Comparison of ENCODE assay signal across 27 cellular contexts in the genomic region with DNA sequence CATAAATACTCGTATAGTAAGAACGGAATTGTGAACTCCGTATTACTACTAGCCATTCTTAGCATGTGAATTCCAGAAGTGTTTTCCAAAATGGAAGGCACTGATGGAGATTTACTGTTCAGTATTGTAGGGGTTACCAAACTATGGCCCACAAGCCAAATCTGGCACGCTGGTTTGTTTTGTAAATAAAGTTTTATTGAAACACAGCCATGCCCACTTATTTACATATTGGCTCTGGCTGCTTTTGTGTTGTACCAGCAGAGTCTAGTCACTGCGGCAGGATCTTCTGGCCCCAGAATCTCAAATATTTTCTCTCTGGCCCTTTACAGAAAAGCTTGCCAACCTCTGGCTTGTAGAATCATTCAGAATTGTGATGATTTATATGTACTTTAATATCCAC.
"Had no signal": no experiment of that assay in that cellular context is flagged by ENCODE, and none has a peak within 500 bp of the region (broad histone marks: within the 10 kb centered on the region; RNA-seq: fewer than 3 reads in every experiment).

No MANE protein-coding gene starts in this region.

- H3K4me3 ChIP-seq: left lung, lower lobe of right lung, psoas muscle, skin epidermis, suprapubic skin, thoracic aorta, tibial artery, upper lobe of right lung had no signal

- H3K4me1 ChIP-seq: lower lobe of right lung, parathyroid adenoma, psoas muscle, upper lobe of right lung had no signal

- ATAC-seq: left colon; left lung; lower lobe of right lung; psoas muscle; sciatic nerve; stimulated activated effector memory CD8-positive, alpha-beta T cell treated with anti-CD3 and anti-CD28 coated beads, Interleukin-12 subunit alpha, Interleukin-12 subunit beta, amount 100 ng/mL, for 72 hours; upper lobe of right lung had no signal

- H3K27ac ChIP-seq: left lung, lower lobe of right lung, parathyroid adenoma, psoas muscle, skin epidermis, suprapubic skin, thoracic aorta, tibial artery, upper lobe of right lung had no signal

- DNase-seq: hippocampal formation; immature natural killer cell; kidney; left colon; left lung; lower lobe of right lung; mammary epithelial cell; mesenchymal stem cell; naive thymus-derived CD8-positive, alpha-beta T cell; nucleus accumbens; psoas muscle; stimulated activated CD4-positive, alpha-beta T cell treated with anti-CD3 and anti-CD28 coated beads, Interleukin-12 subunit alpha, Interleukin-12 subunit beta, amount 100 ng/mL, for 4 hours; stimulated activated CD4-positive, alpha-beta T cell treated with anti-CD3 and anti-CD28 coated beads, Interleukin-15, amount 100 ng/mL, for 24 hours; stimulated activated CD4-positive, alpha-beta T cell treated with anti-CD3 and anti-CD28 coated beads, Interleukin-2, amount 100 ng/mL, for 24 hours; stimulated activated CD4-positive, alpha-beta T cell treated with anti-CD3 and anti-CD28 coated beads, Interleukin-4, amount 100 ng/mL, for 1 hour; stimulated activated naive CD4-positive, alpha-beta T cell; tibial artery; trophoblast cell; upper lobe of right lung had no signal

- FAIRE-seq: islet of Langerhans, kidney, urothelium cell line had no signal

- H3K36me3 ChIP-seq: left lung, lower lobe of right lung, suprapubic skin, thoracic aorta, tibial artery, upper lobe of right lung had no signal

- H3K27me3 ChIP-seq: upper lobe of right lung had no signal

- H3K9me3 ChIP-seq: left lung, lower lobe of right lung, psoas muscle, suprapubic skin, thoracic aorta, tibial artery, upper lobe of right lung had no signal

- H2AFZ ChIP-seq: parathyroid adenoma had no signal

- H3K79me2 ChIP-seq: parathyroid adenoma had no signal

- H3K9ac ChIP-seq: parathyroid adenoma had no signal
